ENCODE assay signal across 9 cellular contexts in the genomic region with DNA sequence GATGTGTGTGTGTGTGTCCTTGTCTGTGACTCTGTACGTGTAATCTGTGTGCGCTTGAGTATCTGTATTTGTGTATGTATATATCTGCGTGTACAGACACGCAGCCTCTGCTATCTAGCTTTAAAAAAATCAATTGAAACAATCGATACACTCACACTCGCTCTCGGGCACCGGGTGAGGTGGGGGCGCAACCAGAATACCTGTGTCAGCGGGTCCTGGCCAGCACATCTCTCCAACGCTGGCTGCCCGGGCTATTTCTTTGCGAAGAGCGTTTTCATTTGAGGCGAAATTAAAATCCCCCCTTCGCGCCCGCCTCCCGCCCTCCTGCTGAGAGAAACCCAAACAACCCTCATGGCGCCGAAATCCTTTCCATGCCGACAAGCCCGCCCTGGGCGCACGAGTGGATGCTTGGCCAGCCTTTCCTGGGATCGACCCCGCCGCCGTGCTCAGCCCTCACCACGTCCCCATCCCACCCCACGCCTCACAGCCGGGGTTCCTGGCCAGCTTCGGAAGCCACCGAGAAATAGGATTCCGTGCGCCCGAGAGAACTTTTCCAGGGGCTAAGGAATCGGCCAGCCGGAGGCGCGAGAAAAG. TPM values are rescaled to one million over a fixed set of nuclear protein-coding genes. Genes with fewer than 3 reads are reported as not detected.
A peak's percentile ranks its signal among the peaks of the same experiment; 100 is the strongest.
DNase-seq lines count a peak whose midpoint lies in the region; ATAC-seq and TF ChIP-seq lines count a peak whose summit lies in the region.
"Had no signal": no experiment of that assay in that cellular context is flagged by ENCODE, and none has a peak within 500 bp of the region (broad histone marks: within the 10 kb centered on the region; RNA-seq: fewer than 3 reads in every experiment).

No MANE protein-coding gene starts in this region.

- H3K9me3 ChIP-seq in fibroblast of lung (ENCODE audit: control insufficient read depth, insufficient read depth, low read depth, low read length): no peaks in the 10 kb centered on the region

- no peaks in the 10 kb centered on the region for H3K9me3 Mint-ChIP-seq in activated T-cell treated with anti-CD3 and anti-CD28 coated beads, Interleukin-2, amount 50 U/mL, for 24 hours
- H3K9me3 Mint-ChIP-seq in stimulated activated naive CD8-positive, alpha-beta T cell treated with anti-CD3 and anti-CD28 coated beads, Interleukin-15, amount 100 ng/mL, for 72 hours: no peaks in the 10 kb centered on the region

- H3K4me2 ChIP-seq in fibroblast of lung (ENCODE audit: extremely low read depth, insufficient read depth, low read length): peak overlapping the region; percentile 25

- H2AFZ ChIP-seq in fibroblast of lung (ENCODE audit: low read length): no peak overlapping the region

- H3K79me2 ChIP-seq in fibroblast of lung (ENCODE audit: control insufficient read depth, insufficient read depth, low read length): no peaks in the 10 kb centered on the region

- H3K9ac ChIP-seq in fibroblast of lung (ENCODE audit: insufficient read depth, low read length): no peak overlapping the region

- no peaks in the 10 kb centered on the region for H3K36me3 ChIP-seq in fibroblast of lung (ENCODE audit: control insufficient read depth, insufficient read depth, low read length)

- peaks cover 55% of the 10 kb centered on the region for H3K27me3 ChIP-seq in fibroblast of lung (ENCODE audit: control insufficient read depth, insufficient read depth, low read length)

- H3K4me1 ChIP-seq in fibroblast of lung (ENCODE audit: control insufficient read depth, extremely low read depth, insufficient read depth, low read length): no peaks in the 10 kb centered on the region

- ATAC-seq in stimulated activated naive CD8-positive, alpha-beta T cell treated with anti-CD3 and anti-CD28 coated beads, Interleukin-15, amount 100 ng/mL, for 72 hours: no peak
- no peak for ATAC-seq in omental fat pad (ENCODE audit: low FRiP score)
- ATAC-seq in left lobe of liver: no peak

- TF ChIP-seq CTCF in fibroblast of lung (conservative IDR thresholded peaks at IDR 0.05 in 1 of 2, IDR thresholded peaks at IDR 0.05 in 1 of 2; ENCODE audit: low read depth in 1 of 2, low read length in 2 of 2): no peak
- no peak for TF ChIP-seq CTCF in omental fat pad (IDR thresholded peaks at IDR 0.05)

- H3K4me3 ChIP-seq in fibroblast of lung (replicated peaks in 1 of 4; ENCODE audit: control extremely low read depth in 1 of 4, insufficient read depth in 1 of 4, low read depth in 3 of 4, low read length in 4 of 4): no peak overlapping the region

- H3K4me1 Mint-ChIP-seq in activated T-cell treated with anti-CD3 and anti-CD28 coated beads, Interleukin-2, amount 50 U/mL, for 24 hours (ENCODE audit: low read depth): peaks cover 19% of the 10 kb centered on the region
- peaks cover 25% of the 10 kb centered on the region for H3K4me1 Mint-ChIP-seq in stimulated activated naive CD8-positive, alpha-beta T cell treated with anti-CD3 and anti-CD28 coated beads, Interleukin-15, amount 100 ng/mL, for 72 hours

- H3K27me3 Mint-ChIP-seq in activated T-cell treated with anti-CD3 and anti-CD28 coated beads, Interleukin-2, amount 50 U/mL, for 24 hours: peaks cover 82% of the 10 kb centered on the region
- H3K27me3 Mint-ChIP-seq in stimulated activated naive CD8-positive, alpha-beta T cell treated with anti-CD3 and anti-CD28 coated beads, Interleukin-15, amount 100 ng/mL, for 72 hours: peaks cover 87% of the 10 kb centered on the region

- H3K27ac ChIP-seq in fibroblast of lung (ENCODE audit: insufficient read depth, low read length): no peak overlapping the region

- peak overlapping the region; percentile 55 for H3K4me3 Mint-ChIP-seq in activated T-cell treated with anti-CD3 and anti-CD28 coated beads, Interleukin-2, amount 50 U/mL, for 24 hours
- H3K4me3 Mint-ChIP-seq in stimulated activated naive CD8-positive, alpha-beta T cell treated with anti-CD3 and anti-CD28 coated beads, Interleukin-15, amount 100 ng/mL, for 72 hours: peak overlapping the region; percentile 40 to 72

- no peak overlapping the region for H3K27ac Mint-ChIP-seq in activated T-cell treated with anti-CD3 and anti-CD28 coated beads, Interleukin-2, amount 50 U/mL, for 24 hours
- H3K27ac Mint-ChIP-seq in stimulated activated naive CD8-positive, alpha-beta T cell treated with anti-CD3 and anti-CD28 coated beads, Interleukin-15, amount 100 ng/mL, for 72 hours: no peak overlapping the region

- no peaks in the 10 kb centered on the region for H4K20me1 ChIP-seq in fibroblast of lung (ENCODE audit: control insufficient read depth, extremely low read depth, insufficient read depth, low read length)

- no peak for DNase-seq in activated T-cell treated with anti-CD3 and anti-CD28 coated beads, Interleukin-2, amount 50 U/mL, for 24 hours
- DNase-seq in activated T-cell treated with anti-CD3 and anti-CD28 coated beads, Interleukin-2, amount 50 U/mL, for 1 hour: no peak
- DNase-seq in NCI-H510A treated with DMSO at 0.1 percent for 48 hours (lab: John Stamatoyannopoulos, UW) (peak; percentile 17), fibroblast of lung (ENCODE audit: low read depth in 2 of 2) (no peak), omental fat pad (ENCODE audit: low spot score) (no peak), left lobe of liver (ENCODE audit: low spot score) (no peak), OCI-M2 (lab: John Stamatoyannopoulos, UW; ENCODE audit: unreplicated experiment) (no peak)
- no peak for DNase-seq in stimulated activated naive CD8-positive, alpha-beta T cell treated with anti-CD3 and anti-CD28 coated beads, Interleukin-15, amount 100 ng/mL, for 72 hours

- no peaks in the 10 kb centered on the region for H3K36me3 Mint-ChIP-seq in activated T-cell treated with anti-CD3 and anti-CD28 coated beads, Interleukin-2, amount 50 U/mL, for 24 hours (ENCODE audit: low read depth)

RNA-seq across cellular contexts. Expression of gene ZDHHC22, which starts 1.2 kb away (rescaled TPM):
- total RNA-seq in fibroblast of lung (not detected in 2 replicates), omental fat pad (not detected), left lobe of liver (not detected)
- not detected in 2 replicates for polyA plus RNA-seq in fibroblast of lung
- polyA plus RNA-seq in fibroblast of lung (2012): not detected in 2 replicates
- not detected in 2 replicates for polyA minus RNA-seq in fibroblast of lung (ENCODE audit: low replicate concordance)
- polyA plus RNA-seq: esophagus had no signal

RNA-seq across cellular contexts. Expression of gene TMEM63C, which starts 41.2 kb away (rescaled TPM):
- 0.66 TPM in 1 of 2 replicates, not detected in the other for total RNA-seq in fibroblast of lung
- not detected in 2 replicates for polyA plus RNA-seq in fibroblast of lung
- not detected in 2 replicates for polyA plus RNA-seq in fibroblast of lung (2012)
- not detected in 2 replicates for polyA minus RNA-seq in fibroblast of lung (ENCODE audit: low replicate concordance)
- total RNA-seq in omental fat pad: under 1 TPM in 1 of 4 donors, not detected in 3; 0.13 TPM
- 0.35 TPM for total RNA-seq in left lobe of liver

RNA-seq across cellular contexts. Expression of gene CIPC, which starts 42.4 kb away (rescaled TPM):
- total RNA-seq in fibroblast of lung: 10.8 and 12.1 TPM in 2 replicates
- polyA plus RNA-seq in fibroblast of lung: 8.9 and 12.8 TPM in 2 replicates
- 4.8 and 7.4 TPM in 2 replicates for polyA plus RNA-seq in fibroblast of lung (2012)
- 9.5 and 11.5 TPM in 2 replicates for polyA minus RNA-seq in fibroblast of lung (ENCODE audit: low replicate concordance)
- total RNA-seq in omental fat pad: 10 to 100 TPM; 34.2 to 47.3 (median 40.3) TPM
- 11.8 TPM for total RNA-seq in left lobe of liver
